ENCODE assay signal across 8 cellular contexts in genomic region chr9:15606667-15607472, GRCh38. TPM values are rescaled to one million over a fixed set of nuclear protein-coding genes. Genes with fewer than 3 reads are reported as not detected.
A peak's percentile ranks its signal among the peaks of the same experiment; 100 is the strongest.
DNase-seq lines count a peak whose midpoint lies in the region; ATAC-seq and TF ChIP-seq lines count a peak whose summit lies in the region.

No MANE protein-coding gene starts in this region.

- H3K9me3 ChIP-seq in AG04450 (ENCODE audit: control insufficient read depth, insufficient read depth, low read length) = no peaks in the 10 kb centered on the region

- TF ChIP-seq CTCF in AG04450 (IDR thresholded peaks at IDR 0.05; ENCODE audit: low read depth, low read length) (peak; percentile 61), GM12865 (IDR thresholded peaks at IDR 0.05; ENCODE audit: insufficient read depth, low read depth, low read length, missing control alignments) (peak; percentile 41), fibroblast of the aortic adventitia (IDR thresholded peaks at IDR 0.05; ENCODE audit: insufficient read depth, low read length) (peak; percentile 54)

- H3K27ac ChIP-seq in AG04450 (ENCODE audit: low read depth, low read length) = no peak overlapping the region

- H3K4me3 ChIP-seq in AG04450 (ENCODE audit: low read depth, low read length) (no peak overlapping the region), GM12865 (ENCODE audit: low read depth, low read length) (no peak overlapping the region), fibroblast of the aortic adventitia (ENCODE audit: low read depth, low read length) (no peak overlapping the region)

- peak; percentile 3 for DNase-seq in AG04450 (ENCODE audit: low read depth, low spot score)
- DNase-seq in GM12865 (ENCODE audit: low read depth) = peak; percentile 51
- DNase-seq in M059J (ENCODE audit: low read depth) = peak; percentile 61
- peak; percentile 20 for DNase-seq in SKM-1 (lab: John Stamatoyannopoulos, UW; ENCODE audit: unreplicated experiment)
- DNase-seq in fibroblast of the aortic adventitia (ENCODE audit: low read depth) = peak; percentile 66
- peak; percentile 41 for DNase-seq in renal cortical epithelial cell (ENCODE audit: low read depth)
- no peak for DNase-seq in mesenteric fat pad (ENCODE audit: low spot score)

- POLR2A ChIA-PET in AG04450 (lab: Yijun Ruan, JAX) = interaction anchor here (1.0 kb wide), 1 partner anchor 54 kb away, joined by 3 read pairs; the partner anchor contains the start of gene CCDC171

- no peak for ATAC-seq in HG03108 (IDR thresholded peaks at IDR 0.05; ENCODE audit: unreplicated experiment)

- H3K27me3 ChIP-seq in AG04450 (ENCODE audit: control insufficient read depth, insufficient read depth, low read length) = no peaks in the 10 kb centered on the region

- CTCF ChIA-PET in AG04450 (lab: Charles Lee) = interaction anchor here (0.7 to 2.9 kb wide), 18 partner anchors 8 to 503 kb away, joined by 3 to 17 read pairs (median 4); partner anchors contain the start of genes CCDC171 and PSIP1

RNA-seq across cellular contexts. Expression of gene CCDC171, which starts 54.0 kb away (rescaled TPM):
- 0.72 and 0.81 TPM in 2 replicates for polyA plus RNA-seq in AG04450 (2011; rRNA removed)
- 2.3 and 3.1 TPM in 2 replicates for polyA minus RNA-seq in AG04450 (2011; rRNA and poly(A)+ RNA removed)
- 0.66 and 1.8 TPM in 2 replicates for total RNA-seq in M059J (2014; rRNA removed; shearing (Covaris generic))
- total RNA-seq in fibroblast of the aortic adventitia (ENCODE audit: low replicate concordance) (8.1 and 13.3 TPM in 2 replicates), renal cortical epithelial cell (0.87 and 3.4 TPM in 2 replicates), mesenteric fat pad (0.87 TPM)
